ENCODE assay signal across 18 cellular contexts in the genomic region with DNA sequence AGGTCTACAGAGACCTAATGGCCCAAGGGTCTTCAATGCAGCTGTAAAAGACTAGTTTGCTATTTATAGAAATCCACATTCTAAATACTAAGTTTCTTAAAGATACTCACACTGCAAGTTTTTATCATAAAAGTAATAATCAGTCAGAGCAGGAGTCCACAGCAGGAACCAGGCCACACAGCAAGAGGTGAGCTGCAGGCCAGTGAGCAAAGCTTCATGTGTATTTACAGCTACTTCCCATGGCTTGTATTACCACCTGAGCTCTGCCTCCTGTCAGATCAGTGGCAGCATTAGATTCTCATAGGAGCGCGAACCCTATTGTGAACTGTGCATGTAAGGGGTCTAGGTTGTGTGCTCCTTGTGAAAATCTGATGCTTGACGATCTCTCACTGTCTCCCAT. TPM values are rescaled to one million over a fixed set of nuclear protein-coding genes. Genes with fewer than 3 reads are reported as not detected.
A peak's percentile ranks its signal among the peaks of the same experiment; 100 is the strongest.
DNase-seq lines count a peak whose midpoint lies in the region; ATAC-seq, FAIRE-seq and TF ChIP-seq lines count a peak whose summit lies in the region.
"Had no signal": no experiment of that assay in that cellular context is flagged by ENCODE, and none has a peak within 500 bp of the region (broad histone marks: within the 10 kb centered on the region; RNA-seq: fewer than 3 reads in every experiment).

No MANE protein-coding gene starts in this region.

- in situ Hi-C loops in HepG2 (cut with HindIII; ENCODE audit: extremely low pct_ligation_motif_present, low pct_unique_long_range_greater_than_20kb) (no loop called here), K562 (cut with MboI) (no loop called here)

- no peaks in the 10 kb centered on the region for H3K79me2 ChIP-seq in HepG2 (ENCODE audit: insufficient read depth, low read length)
- no peaks in the 10 kb centered on the region for H3K79me2 ChIP-seq in K562 (ENCODE audit: control insufficient read depth, insufficient read depth, low read length)

- no peak overlapping the region for H3K4me2 ChIP-seq in HepG2 (ENCODE audit: low read depth, low read length)
- no peak overlapping the region for H3K4me2 ChIP-seq in K562 (ENCODE audit: insufficient read depth, low read length)
- H3K4me2 ChIP-seq in neuronal stem cell (ENCODE audit: insufficient read depth, low read length, poor library complexity, severe bottlenecking): no peak overlapping the region
- H3K4me2 ChIP-seq: GM23338 had no signal

- H3K79me1 ChIP-seq in neuronal stem cell (ENCODE audit: low read depth, low read length): no peaks in the 10 kb centered on the region

- H3K4me3 ChIP-seq in HepG2 (replicated peaks in 1 of 3; ENCODE audit: insufficient read depth in 1 of 3, low read depth in 2 of 3, low read length in 3 of 3) (no peak overlapping the region), right lobe of liver (no peak overlapping the region), K562 (no peak overlapping the region), neuronal stem cell (ENCODE audit: low read length in 2 of 2) (no peak overlapping the region)
- H3K4me3 ChIP-seq: GM12878, GM23338 had no signal

- H2AK5ac ChIP-seq in neuronal stem cell (ENCODE audit: low read depth, low read length): no peak overlapping the region

- H3K4ac ChIP-seq in neuronal stem cell (ENCODE audit: low read length): no peak overlapping the region

- TF ChIP-seq CTCF in HepG2 (CRISPR knock-in tag; IDR thresholded peaks at IDR 0.05) (no peak), right lobe of liver (IDR thresholded peaks at IDR 0.05) (no peak), K562 (IDR thresholded peaks at IDR 0.05 in 2 of 3, conservative IDR thresholded peaks at IDR 0.05 in 1 of 3; ENCODE audit: insufficient read depth in 2 of 3, low read depth in 1 of 3, low read length in 3 of 3) (no peak)

- H3K18ac ChIP-seq in neuronal stem cell (ENCODE audit: low read length): no peak overlapping the region

- WGBS in HepG2 (ENCODE audit: low lambda C conversion rate): 58% methylated on average over 3 of the region's 3 CpGs
- 100% methylated on average over 1 of the region's 3 CpGs for WGBS in right lobe of liver (ENCODE audit: insufficient coverage, low coverage, low lambda C conversion rate, missing lambda C conversion rate)
- 77% methylated on average over 3 of the region's 3 CpGs for WGBS in K562 (ENCODE audit: insufficient coverage, low coverage, missing lambda C conversion rate)
- WGBS in neuronal stem cell (ENCODE audit: extremely low coverage in 2 of 2, insufficient read length in 2 of 2, insufficient replicate concordance in 1 of 2), 2 donors: no CpG with 5 or more reads among the region's 3 CpGs

- H3K27me3 ChIP-seq in HepG2 (ENCODE audit: control insufficient read depth in 1 of 2, insufficient read depth in 2 of 2, low read length in 2 of 2): no peaks in the 10 kb centered on the region
- H3K27me3 ChIP-seq in right lobe of liver: no peaks in the 10 kb centered on the region
- no peaks in the 10 kb centered on the region for H3K27me3 ChIP-seq in K562 (ENCODE audit: control insufficient read depth in 2 of 2, insufficient read depth in 2 of 2, low read length in 2 of 2)
- no peaks in the 10 kb centered on the region for H3K27me3 ChIP-seq in neuronal stem cell (ENCODE audit: control insufficient read depth in 3 of 3, insufficient read depth in 3 of 3, low read depth in 1 of 3, low read length in 3 of 3)

- H4K20me1 ChIP-seq in HepG2 (ENCODE audit: insufficient read depth, low read length) (no peaks in the 10 kb centered on the region), K562 (replicated peaks; ENCODE audit: control insufficient read depth, insufficient read depth, low read length) (no peaks in the 10 kb centered on the region)

- no peak for TF ChIP-seq EP300 in HepG2 (IDR thresholded peaks at IDR 0.05; ENCODE audit: low read depth in 2 of 2, low read length in 2 of 2)
- no peak for TF ChIP-seq EP300 in HepG2 (CRISPR knock-in tag; IDR thresholded peaks at IDR 0.05; ENCODE audit: borderline replicate concordance)
- no peak for TF ChIP-seq EP300 in K562 (IDR thresholded peaks at IDR 0.05; ENCODE audit: low read length)

- H4K91ac ChIP-seq in neuronal stem cell (ENCODE audit: low read depth, low read length, poor library complexity): no peak overlapping the region

- H2BK5ac ChIP-seq in neuronal stem cell (ENCODE audit: low read length): no peak overlapping the region

- no peak for FAIRE-seq in HepG2 (lab: Jason Lieb, UNC)
- FAIRE-seq in K562 (lab: Jason Lieb, UNC): no peak
- FAIRE-seq: GM12878 had no signal

- no peaks in the 10 kb centered on the region for H3K36me3 ChIP-seq in HepG2 (replicated peaks in 1 of 2; ENCODE audit: control insufficient read depth in 1 of 2, insufficient read depth in 2 of 2, low read length in 2 of 2)
- no peaks in the 10 kb centered on the region for H3K36me3 ChIP-seq in right lobe of liver
- H3K36me3 ChIP-seq in K562 (ENCODE audit: control insufficient read depth, insufficient read depth, low read length): no peaks in the 10 kb centered on the region
- H3K36me3 ChIP-seq in neuronal stem cell (replicated peaks in 1 of 2; ENCODE audit: control insufficient read depth in 2 of 2, insufficient read depth in 2 of 2, low read length in 2 of 2): no peaks in the 10 kb centered on the region

- H3K27ac ChIP-seq in HepG2 (ENCODE audit: extremely low read length, insufficient read depth, low read length): no peak overlapping the region
- H3K27ac ChIP-seq in right lobe of liver: no peak overlapping the region
- no peak overlapping the region for H3K27ac ChIP-seq in K562 (ENCODE audit: extremely low read depth, low read depth, low read length)
- H3K27ac ChIP-seq in neuronal stem cell (replicated peaks; ENCODE audit: low read length): no peak overlapping the region

- peak; percentile 56; the same call in 2 of the 3 replicates for ATAC-seq in HepG2
- ATAC-seq in right lobe of liver: no peak
- ATAC-seq in K562: peak; percentile 22; the same call in 2 of the 3 replicates
- no peak for ATAC-seq in GM18907 (IDR thresholded peaks at IDR 0.05; ENCODE audit: unreplicated experiment)
- ATAC-seq: GM12878, GM23338, HCT116 had no signal

- H3K23ac ChIP-seq in neuronal stem cell (ENCODE audit: low read depth, low read length, poor library complexity): no peak overlapping the region

- H3K4me1 ChIP-seq in HepG2 (ENCODE audit: insufficient read depth, low read length) (peaks cover 7% of the 10 kb centered on the region), right lobe of liver (no peaks in the 10 kb centered on the region), K562 (replicated peaks in 1 of 2; ENCODE audit: control insufficient read depth in 2 of 2, insufficient read depth in 2 of 2, low read length in 2 of 2) (peaks cover 0 to 19% of the 10 kb centered on the region in 2 experiments; a peak in 3 of 5 replicates), neuronal stem cell (ENCODE audit: control insufficient read depth in 2 of 2, insufficient read depth in 1 of 2, low read depth in 1 of 2, low read length in 2 of 2) (no peaks in the 10 kb centered on the region)

- no peak overlapping the region for H2BK12ac ChIP-seq in neuronal stem cell (ENCODE audit: low read length)

- no peak for TF ChIP-seq POLR2A in HepG2 (IDR thresholded peaks at IDR 0.05; ENCODE audit: insufficient read depth in 1 of 2, low read depth in 2 of 2, low read length in 2 of 2)
- TF ChIP-seq POLR2A in right lobe of liver (IDR thresholded peaks at IDR 0.05): no peak
- TF ChIP-seq POLR2A in K562 (conservative IDR thresholded peaks at IDR 0.05): no peak

- H2BK15ac ChIP-seq in neuronal stem cell (ENCODE audit: low read length): no peak overlapping the region

- no peak overlapping the region for H2BK120ac ChIP-seq in neuronal stem cell (ENCODE audit: low read depth, low read length)

- H4K8ac ChIP-seq in neuronal stem cell (ENCODE audit: low read depth, low read length): no peak overlapping the region

- POLR2A ChIA-PET in HepG2 (lab: Yijun Ruan, JAX) (no interaction called here), K562 (lab: Yijun Ruan, JAX) (interaction anchor here (0.6 to 0.9 kb wide), 2 partner anchors 11 to 22 kb away, joined by 3 read pairs; no protein-coding TSS in a partner anchor)

- H3K14ac ChIP-seq in neuronal stem cell (ENCODE audit: low read length): no peak overlapping the region

- H2AFZ ChIP-seq in HepG2 (ENCODE audit: low read length) (no peak overlapping the region), K562 (ENCODE audit: low read depth, low read length) (peak overlapping the region; percentile 11; the same call in 1 of the 2 replicates), neuronal stem cell (ENCODE audit: low read length) (peak overlapping the region; percentile 24)
- H2AFZ ChIP-seq: GM23338 had no signal

- CTCF ChIA-PET in HepG2 (lab: Yijun Ruan, JAX; ENCODE audit: low intra/inter-chr PET ratio, low total read pairs): no interaction called here
- CTCF ChIA-PET in K562 (lab: Yijun Ruan, JAX; ENCODE audit: low intra/inter-chr PET ratio): no interaction called here

- H3K9me1 ChIP-seq in K562 (ENCODE audit: control insufficient read depth, insufficient read depth, low read length): no peaks in the 10 kb centered on the region

- H3K9ac ChIP-seq in HepG2 (ENCODE audit: insufficient read depth, low read depth, low read length) (no peak overlapping the region), K562 (ENCODE audit: insufficient read depth in 1 of 2, low read depth in 2 of 2, low read length in 2 of 2) (no peak overlapping the region), neuronal stem cell (ENCODE audit: low read depth, low read length, poor library complexity) (no peak overlapping the region)

- H3K9me3 ChIP-seq in HepG2 (ENCODE audit: low read length) (no peaks in the 10 kb centered on the region), right lobe of liver (no peaks in the 10 kb centered on the region), K562 (replicated peaks; ENCODE audit: control insufficient read depth, insufficient read depth, low read depth, low read length) (no peaks in the 10 kb centered on the region), neuronal stem cell (replicated peaks in 1 of 2; ENCODE audit: control insufficient read depth in 2 of 2, insufficient read depth in 1 of 2, low read depth in 1 of 2, low read length in 2 of 2) (no peaks in the 10 kb centered on the region)

- intact Hi-C loops in HepG2 (cut with micrococcal nuclease; ENCODE audit: unreplicated experiment) (no loop called here), right lobe of liver (cut with DNase I) (no loop called here), K562 (cut with micrococcal nuclease) (no loop called here)

- no peak for DNase-seq in HepG2 (ENCODE audit: low spot score)
- no peak for DNase-seq in right lobe of liver
- no peak for DNase-seq in K562 (ENCODE audit: extremely low read depth in 1 of 4, low spot score in 3 of 4)
- DNase-seq in neuronal stem cell (ENCODE audit: low spot score): no peak
- DNase-seq in NCI-H1417 (lab: John Stamatoyannopoulos, UW): no peak
- DNase-seq: C1 segment of cervical spinal cord; Calu3; CD4-positive, alpha-beta memory T cell; COR-L47; DMS79; EL; GDM1; H9; HFFc6 had no signal

- TF ChIP-seq RAD21 in HepG2 (CRISPR knock-in tag; IDR thresholded peaks at IDR 0.05) (no peak), K562 (CRISPR knock-in tag; conservative IDR thresholded peaks at IDR 0.05 in 1 of 2, IDR thresholded peaks at IDR 0.05 in 1 of 2) (no peak)

- BruUV-seq in HepG2 (replicated peaks; lab: Mats Ljungman, UMichigan) (no TSS peak), K562 (replicated peaks; lab: Mats Ljungman, UMichigan) (no TSS peak)

RNA-seq across cellular contexts. Expression of a gene that starts 6.7 kb away (rescaled TPM):
- total RNA-seq in HepG2 (2016; rRNA removed; fragmentation: Illumina TruSeq; extraction: Trizol) (11.8 and 15.3 TPM in 2 replicates), right lobe of liver (10 to 100 TPM in 1 of 6 experiments, 1 to 10 TPM in 5; 2.1 to 10.2 (median 5.1) TPM), K562 (2014; rRNA removed) (7.1 and 7.8 TPM in 2 replicates), K562 (2014; rRNA removed; fragmentation: Illumina TruSeq; extraction: Trizol) (10.8 and 11.4 TPM in 2 replicates), K562 (2015; rRNA removed; fragmentation: Illumina TruSeq; extraction: Trizol) (19.8 and 22.8 TPM in 2 replicates), K562 (2021) (8.5 and 10.4 TPM in 2 replicates)
- total RNA-seq in HepG2 (2016; cell fraction: cytosol; rRNA removed; fragmentation: Illumina TruSeq; extraction: Trizol; ENCODE audit: low read depth): 4.6 and 5.4 TPM in 2 replicates
- 10.9 and 14.0 TPM in 2 replicates for total RNA-seq in HepG2 (2016; cell fraction: insoluble cytoplasmic fraction; rRNA removed; fragmentation: Illumina TruSeq; extraction: Trizol)
- 4.7 and 5.8 TPM in 2 replicates for total RNA-seq in HepG2 (2016; cell fraction: membrane; rRNA removed; fragmentation: Illumina TruSeq; extraction: Trizol)
- 45.1 and 45.3 TPM in 2 replicates for total RNA-seq in HepG2 (2016; cell fraction: nucleus; rRNA removed; fragmentation: Illumina TruSeq; extraction: Trizol)
- polyA plus RNA-seq in HepG2 (2011; rRNA removed) (21.3 and 24.3 TPM in 2 replicates), K562 (2011; rRNA removed) (2.8 and 7.6 TPM in 2 replicates), K562 (2014; fragmentation: Illumina TruSeq; extraction: Trizol) (4.5 and 6.4 TPM in 2 replicates), K562 (2014; fragmentation: Nextera tagmentation; extraction: Ambion mirVana) (1 to 10 TPM; 1.4 to 1.5 TPM), K562 (2014; rRNA removed) (4.7 and 5.0 TPM in 2 replicates)
- polyA plus RNA-seq in HepG2 (2011; cell fraction: cytosol; rRNA removed): 10.3 and 17.9 TPM in 2 replicates
- 29.3 and 38.2 TPM in 2 replicates for polyA plus RNA-seq in HepG2 (2011; cell fraction: nucleus; rRNA removed)
- polyA plus RNA-seq in HepG2 (2012): 25.3 and 36.3 TPM in 2 replicates
- 0.32 and 0.35 TPM in 2 replicates for polyA plus RNA-seq in HepG2 (2016; cell fraction: cytosol; fragmentation: Illumina TruSeq; extraction: Trizol; ENCODE audit: low read depth)
- 4.4 and 4.8 TPM in 2 replicates for polyA plus RNA-seq in HepG2 (2016; cell fraction: insoluble cytoplasmic fraction; fragmentation: Illumina TruSeq; extraction: Trizol; ENCODE audit: low read depth)
- polyA plus RNA-seq in HepG2 (2016; cell fraction: membrane; fragmentation: Illumina TruSeq; extraction: Trizol; ENCODE audit: low read depth): 1.00 and 1.2 TPM in 2 replicates
- polyA plus RNA-seq in HepG2 (2016; cell fraction: nucleus; fragmentation: Illumina TruSeq; extraction: Trizol; ENCODE audit: insufficient read depth, low read depth): 22.4 and 24.9 TPM in 2 replicates
- 0.19 and 185 TPM in 2 replicates for polyA minus RNA-seq in HepG2 (2011; rRNA and poly(A)+ RNA removed; ENCODE audit: low replicate concordance)
- polyA minus RNA-seq in HepG2 (2011; cell fraction: cytosol; rRNA and poly(A)+ RNA removed): 35.5 and 50.2 TPM in 2 replicates
- polyA minus RNA-seq in HepG2 (2011; cell fraction: nucleus; rRNA and poly(A)+ RNA removed): 398 and 438 TPM in 2 replicates
- 27.2 and 83.3 TPM in 2 replicates for total RNA-seq in K562 (2011; cell fraction: chromatin; rRNA removed; ENCODE audit: low replicate concordance)
- total RNA-seq in K562 (2011; cell fraction: nucleolus; rRNA removed): 14.2 and 21.1 TPM in 2 replicates
- 29.3 and 43.3 TPM in 2 replicates for total RNA-seq in K562 (2011; cell fraction: nucleoplasm; rRNA removed)
- 1.3 and 2.4 TPM in 2 replicates for polyA plus RNA-seq in K562 (2011; cell fraction: cytosol; rRNA removed)
- 3.6 and 9.7 TPM in 2 replicates for polyA plus RNA-seq in K562 (2011; cell fraction: nucleus; rRNA removed)
- 9.7 and 19.0 TPM in 2 replicates for polyA plus RNA-seq in K562 (2012)
- polyA minus RNA-seq in K562 (2011; rRNA and poly(A)+ RNA removed): 15.1 and 27.6 TPM in 2 replicates
- 1.3 and 5.2 TPM in 2 replicates for polyA minus RNA-seq in K562 (2011; cell fraction: cytosol; rRNA and poly(A)+ RNA removed)
- 14.8 and 27.5 TPM in 2 replicates for polyA minus RNA-seq in K562 (2011; cell fraction: nucleus; rRNA and poly(A)+ RNA removed)
- 0.17 TPM for polyA plus RNA-seq in neuronal stem cell (2013, experiment 1 of 2)
- 0.21 TPM for polyA plus RNA-seq in neuronal stem cell (2013, experiment 2 of 2)
- total RNA-seq: CD4-positive, alpha-beta memory T cell had no signal
- polyA plus RNA-seq: CD4-positive, alpha-beta memory T cell had no signal

Comparison
In these comparisons a context has a peak if more than half of its experiments do, and no peak if none do; other contexts are left out.
1. ATAC-seq: peak in HepG2 (single experiment) and K562 (single experiment); none in right lobe of liver (0 of 4) and GM18907 (single experiment).